8 cellular contexts compared by ENCODE assay signal in genomic region chr5:73792687-73793320, GRCh38.
A peak's percentile ranks its signal among the peaks of the same experiment; 100 is the strongest.
DNase-seq lines count a peak whose midpoint lies in the region; ATAC-seq and TF ChIP-seq lines count a peak whose summit lies in the region.

No MANE protein-coding gene starts in this region.

- TF ChIP-seq CTCF in AG04449 (IDR thresholded peaks at IDR 0.05; ENCODE audit: insufficient read depth, low read length, missing control alignments): peak; percentile 89
- TF ChIP-seq CTCF in GM13976 (IDR thresholded peaks at IDR 0.05; ENCODE audit: borderline replicate concordance, control extremely low read depth, extremely low read depth, insufficient read depth, missing control alignments): peak; percentile 91
- peak; percentile 97 for TF ChIP-seq CTCF in KMS-11 (conservative IDR thresholded peaks at IDR 0.05; ENCODE audit: low read depth, low read length)

- intact Hi-C loops in posterior cingulate gyrus (cut with DNase I): loop anchor here (1.0 to 10.0 kb wide), 2 partner anchors 202 to 852 kb away; partner anchors contain the start of gene ENC1
- intact Hi-C loops in aorta (cut with DNase I): loop anchor here (1.0 kb wide), 2 partner anchors 198 to 202 kb away; no protein-coding TSS in a partner anchor

- no peaks in the 10 kb centered on the region for H3K36me3 ChIP-seq in KMS-11 (ENCODE audit: insufficient read depth)
- peaks cover 17% of the 10 kb centered on the region for H3K36me3 ChIP-seq in SJSA1
- H3K36me3 ChIP-seq in aorta (ENCODE audit: control insufficient read depth in 1 of 2, insufficient read depth in 2 of 2, low read length in 1 of 2): no peaks in the 10 kb centered on the region

- peak; percentile 88 for ATAC-seq in aorta (ENCODE audit: low FRiP score)

- no peaks in the 10 kb centered on the region for H3K79me2 ChIP-seq in KMS-11 (ENCODE audit: insufficient read depth, low read depth)

- CTCF ChIA-PET in AG04449 (lab: Yijun Ruan, JAX): interaction anchor here (0.6 to 11.8 kb wide), 48 partner anchors 9 to 857 kb away, joined by 3 to 517 read pairs (median 4); no protein-coding TSS in a partner anchor

- no peak overlapping the region for H2AFZ ChIP-seq in KMS-11 (ENCODE audit: low read depth)

- DNase-seq in AG04449 (ENCODE audit: low read depth, low spot score) (no peak), GM13976 (ENCODE audit: low spot score) (peak; percentile 57), SJSA1 (ENCODE audit: low read depth in 1 of 2, low spot score in 2 of 2) (peak; percentile 65 to 72), globus pallidus (ENCODE audit: low spot score) (peak; percentile 63), posterior cingulate gyrus (peak; percentile 50 to 96 (median 79)), aorta (peak; percentile 76 to 85)
- peak; percentile 1 to 38 (median 27) for DNase-seq in activated naive CD4-positive, alpha-beta T cell (lab: John Stamatoyannopoulos, UW)

- in situ Hi-C loops in GM13976 (cut with MboI; ENCODE audit: low sequenced_read_pairs, unreplicated experiment): loop anchor here (5.0 kb wide), 1 partner anchor 201 kb away; no protein-coding TSS in a partner anchor

- H3K27ac ChIP-seq in KMS-11: no peak overlapping the region
- H3K27ac ChIP-seq in SJSA1: no peak overlapping the region
- no peak overlapping the region for H3K27ac ChIP-seq in aorta (ENCODE audit: low read depth in 1 of 2, low read length in 2 of 2)

- no peak overlapping the region for H3K9ac ChIP-seq in KMS-11

- peak overlapping the region; percentile 7; the same call in 1 of the 2 replicates for H3K4me2 ChIP-seq in KMS-11

- H3K4me1 ChIP-seq in KMS-11 (ENCODE audit: low read depth, poor library complexity, severe bottlenecking) (peaks cover 50% of the 10 kb centered on the region), SJSA1 (replicated peaks) (peaks cover 23% of the 10 kb centered on the region), aorta (ENCODE audit: control insufficient read depth in 1 of 2, insufficient read depth in 2 of 2, low read length in 2 of 2) (peaks cover 0 to 3% of the 10 kb centered on the region in 2 donors)

- H3K9me3 ChIP-seq in SJSA1 (replicated peaks): no peaks in the 10 kb centered on the region
- no peaks in the 10 kb centered on the region for H3K9me3 ChIP-seq in aorta (ENCODE audit: control insufficient read depth, low read length)

- H3K4me3 ChIP-seq in AG04449 (ENCODE audit: low read depth, low read length): no peak overlapping the region
- H3K4me3 ChIP-seq in KMS-11 (IDR thresholded peaks at IDR 0.05; ENCODE audit: insufficient read depth, low read depth, low read length): no peak overlapping the region
- H3K4me3 ChIP-seq in SJSA1: no peak overlapping the region
- H3K4me3 ChIP-seq in aorta (ENCODE audit: low read length in 2 of 2): no peak overlapping the region

- H4K20me1 ChIP-seq in KMS-11 (ENCODE audit: insufficient read depth): no peaks in the 10 kb centered on the region

- POLR2A ChIA-PET in AG04449 (lab: Yijun Ruan, JAX): no interaction called here

- no peaks in the 10 kb centered on the region for H3K27me3 ChIP-seq in KMS-11 (ENCODE audit: insufficient read depth, low read depth)
- no peaks in the 10 kb centered on the region for H3K27me3 ChIP-seq in SJSA1 (replicated peaks)
- no peaks in the 10 kb centered on the region for H3K27me3 ChIP-seq in aorta (ENCODE audit: control insufficient read depth in 1 of 2, insufficient read depth in 2 of 2, low read length in 1 of 2)

- 0 to 1% methylated on average over 2 of the region's 2 CpGs for WGBS in aorta, 2 donors
